13 cellular contexts compared by ENCODE assay signal in the genomic region with DNA sequence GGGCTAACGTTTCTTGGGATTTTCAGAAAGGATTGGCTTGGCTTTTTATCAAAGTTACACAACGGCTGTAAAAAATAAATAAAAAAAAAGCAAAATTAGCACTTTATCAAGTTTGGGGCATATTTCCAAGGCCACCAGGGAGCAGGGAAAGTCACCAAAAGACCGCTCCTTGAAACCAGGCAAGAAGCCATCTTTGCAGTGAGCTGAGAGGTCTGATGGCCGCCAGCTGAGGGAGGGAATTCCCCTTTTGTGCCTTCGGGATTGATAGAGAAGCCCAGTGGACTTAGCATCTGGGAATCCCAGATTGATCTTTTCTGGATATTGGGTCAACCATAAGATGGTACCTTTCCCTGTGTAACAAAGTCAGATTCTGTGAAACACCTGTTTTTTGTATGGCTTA.
DNase-seq lines count a peak whose midpoint lies in the region; ATAC-seq and TF ChIP-seq lines count a peak whose summit lies in the region.
"Had no signal": no experiment of that assay in that cellular context is flagged by ENCODE, and none has a peak within 500 bp of the region (broad histone marks: within the 10 kb centered on the region; RNA-seq: fewer than 3 reads in every experiment).

No MANE protein-coding gene starts in this region.

- no peaks in the 10 kb centered on the region for H3K4me1 Mint-ChIP-seq in activated CD8-positive, alpha-beta T cell treated with anti-CD3 and anti-CD28 coated beads, Interleukin-2, amount 10 ng/mL, durations not matched to agents 7 days and 5 days (ENCODE audit: low read depth)

- no peak overlapping the region for H2BK5ac ChIP-seq in mesenchymal stem cell (ENCODE audit: low read depth, low read length, poor library complexity, severe bottlenecking)

- H4K8ac ChIP-seq in mesenchymal stem cell (ENCODE audit: low read length): no peak overlapping the region

- H2BK15ac ChIP-seq in mesenchymal stem cell (ENCODE audit: low read depth, poor library complexity, severe bottlenecking): peak overlapping the region; percentile 87

- no peak overlapping the region for H3K27ac Mint-ChIP-seq in activated CD8-positive, alpha-beta T cell treated with anti-CD3 and anti-CD28 coated beads, Interleukin-2, amount 10 ng/mL, durations not matched to agents 7 days and 5 days
- H3K27ac Mint-ChIP-seq: CD8-positive, alpha-beta T cell had no signal

- TF ChIP-seq CTCF in ascending aorta (IDR thresholded peaks at IDR 0.05): no peak
- TF ChIP-seq CTCF in testis (IDR thresholded peaks at IDR 0.05): no peak

- H2BK120ac ChIP-seq in mesenchymal stem cell (ENCODE audit: low read depth, low read length): no peak overlapping the region

- H3K4ac ChIP-seq in mesenchymal stem cell (ENCODE audit: low read depth in 1 of 2, low read length in 2 of 2): no peak overlapping the region

- peak overlapping the region in 1 of 2 experiments; percentile 18 for H2BK12ac ChIP-seq in mesenchymal stem cell (ENCODE audit: low read length in 2 of 2)

- no peaks in the 10 kb centered on the region for H3K27me3 Mint-ChIP-seq in activated CD8-positive, alpha-beta T cell treated with anti-CD3 and anti-CD28 coated beads, Interleukin-2, amount 10 ng/mL, durations not matched to agents 7 days and 5 days (ENCODE audit: low read depth)

- intact Hi-C loops in ascending aorta (cut with DNase I) (no loop called here), testis (cut with DNase I; ENCODE audit: low total_unique reads) (no loop called here)

- peak; percentile 49 for DNase-seq in DMS53 (lab: John Stamatoyannopoulos, UW)
- no peak for DNase-seq in DMS53 treated with DMSO at 0.1 percent for 48 hours (lab: John Stamatoyannopoulos, UW; ENCODE audit: unreplicated experiment)
- no peak for DNase-seq in ascending aorta (ENCODE audit: low spot score in 2 of 2)
- no peak for DNase-seq in mesenchymal stem cell
- DNase-seq in testis: peak; percentile 21
- no peak for DNase-seq in GM23248
- no peak for DNase-seq in activated CD4-positive, CD25-positive, alpha-beta regulatory T cell (lab: John Stamatoyannopoulos, UW)
- no peak for DNase-seq in activated CD8-positive, alpha-beta T cell treated with anti-CD3 and anti-CD28 coated beads, Interleukin-2, amount 10 ng/mL, durations not matched to agents 7 days and 5 days
- DNase-seq: CD8-positive, alpha-beta T cell; KG1; NCI-H187; NCI-H774 had no signal

- no peaks in the 10 kb centered on the region for H3K36me3 ChIP-seq in ascending aorta
- H3K36me3 ChIP-seq in mesenchymal stem cell (ENCODE audit: control insufficient read depth in 1 of 2, insufficient read depth in 2 of 2, low read depth in 1 of 2, low read length in 2 of 2): no peaks in the 10 kb centered on the region
- no peaks in the 10 kb centered on the region for H3K36me3 ChIP-seq in testis (ENCODE audit: low read depth, missing control alignments)
- no peaks in the 10 kb centered on the region for H3K36me3 ChIP-seq in GM23248 (ENCODE audit: low read depth)

- no peaks in the 10 kb centered on the region for H3K9me2 ChIP-seq in GM23248 (ENCODE audit: insufficient read depth)

- no peak overlapping the region for H3K18ac ChIP-seq in mesenchymal stem cell (ENCODE audit: low read depth in 1 of 2, low read length in 2 of 2)

- H3K4me3 ChIP-seq in ascending aorta (peak overlapping the region; percentile 15 to 49), mesenchymal stem cell (ENCODE audit: insufficient read depth in 1 of 2, low read depth in 1 of 2, low read length in 2 of 2) (no peak overlapping the region), testis (no peak overlapping the region), GM23248 (no peak overlapping the region)

- H3K27ac ChIP-seq in ascending aorta (peak overlapping the region in 1 of 2 donors; percentile 53), mesenchymal stem cell (ENCODE audit: low read length, poor library complexity, severe bottlenecking) (no peak overlapping the region), testis (no peak overlapping the region), GM23248 (no peak overlapping the region)
- H3K27ac ChIP-seq: 22Rv1 had no signal

- H3K4me1 ChIP-seq in ascending aorta: peaks cover 0 to 7% of the 10 kb centered on the region in 2 donors
- peaks cover 14% of the 10 kb centered on the region for H3K4me1 ChIP-seq in mesenchymal stem cell (ENCODE audit: control insufficient read depth, insufficient read depth, low read depth, low read length)
- no peaks in the 10 kb centered on the region for H3K4me1 ChIP-seq in testis
- H3K4me1 ChIP-seq in GM23248 (ENCODE audit: insufficient read depth): no peaks in the 10 kb centered on the region

- H3K27me3 ChIP-seq in ascending aorta: no peaks in the 10 kb centered on the region
- H3K27me3 ChIP-seq in mesenchymal stem cell (ENCODE audit: control insufficient read depth in 1 of 2, insufficient read depth in 1 of 2, low read length in 2 of 2): no peaks in the 10 kb centered on the region
- no peaks in the 10 kb centered on the region for H3K27me3 ChIP-seq in testis
- no peaks in the 10 kb centered on the region for H3K27me3 ChIP-seq in GM23248 (replicated peaks; ENCODE audit: insufficient read depth)

- H3K14ac ChIP-seq in mesenchymal stem cell (ENCODE audit: low read length in 2 of 2): no peak overlapping the region

- no peak for TF ChIP-seq POLR2A in testis (IDR thresholded peaks at IDR 0.05)

- no peak for ATAC-seq in activated CD8-positive, alpha-beta T cell treated with anti-CD3 and anti-CD28 coated beads, Interleukin-2, amount 10 ng/mL, durations not matched to agents 7 days and 5 days
- ATAC-seq: CD8-positive, alpha-beta T cell had no signal

- peaks cover 5% of the 10 kb centered on the region for H3K79me1 ChIP-seq in mesenchymal stem cell (replicated peaks; ENCODE audit: low read length, poor library complexity, severe bottlenecking)

- no peaks in the 10 kb centered on the region for H3K79me2 ChIP-seq in GM23248 (ENCODE audit: insufficient read depth)

- peaks cover 2% of the 10 kb centered on the region for H3K36me3 Mint-ChIP-seq in activated CD8-positive, alpha-beta T cell treated with anti-CD3 and anti-CD28 coated beads, Interleukin-2, amount 10 ng/mL, durations not matched to agents 7 days and 5 days (ENCODE audit: low read depth)
- H3K36me3 Mint-ChIP-seq: CD8-positive, alpha-beta T cell had no signal

- peak overlapping the region; percentile 37 for H2AK5ac ChIP-seq in mesenchymal stem cell (ENCODE audit: low read length, severe bottlenecking)

- no peak overlapping the region for H2AFZ ChIP-seq in mesenchymal stem cell (ENCODE audit: low read depth, low read length)
- no peak overlapping the region for H2AFZ ChIP-seq in GM23248

- no peaks in the 10 kb centered on the region for H3K9me3 Mint-ChIP-seq in activated CD8-positive, alpha-beta T cell treated with anti-CD3 and anti-CD28 coated beads, Interleukin-2, amount 10 ng/mL, durations not matched to agents 7 days and 5 days (ENCODE audit: insufficient read depth)
- H3K9me3 Mint-ChIP-seq: CD8-positive, alpha-beta T cell had no signal

- H3K9me3 ChIP-seq in ascending aorta: no peaks in the 10 kb centered on the region
- no peaks in the 10 kb centered on the region for H3K9me3 ChIP-seq in mesenchymal stem cell (ENCODE audit: control insufficient read depth, low read length)
- H3K9me3 ChIP-seq in testis: no peaks in the 10 kb centered on the region
- H3K9me3 ChIP-seq in GM23248 (ENCODE audit: low read depth): no peaks in the 10 kb centered on the region

- no peaks in the 10 kb centered on the region for H4K20me1 ChIP-seq in GM23248 (ENCODE audit: insufficient read depth)

- no peak overlapping the region for H3K4me3 Mint-ChIP-seq in activated CD8-positive, alpha-beta T cell treated with anti-CD3 and anti-CD28 coated beads, Interleukin-2, amount 10 ng/mL, durations not matched to agents 7 days and 5 days
- H3K4me3 Mint-ChIP-seq: CD8-positive, alpha-beta T cell had no signal

- H3K4me2 ChIP-seq in mesenchymal stem cell (ENCODE audit: low read length, poor library complexity, severe bottlenecking) (no peak overlapping the region), GM23248 (ENCODE audit: unreplicated experiment) (no peak overlapping the region)

- in situ Hi-C loops in GM23248 (cut with MboI): no loop called here

- CTCF ChIA-PET in activated CD8-positive, alpha-beta T cell treated with anti-CD3 and anti-CD28 coated beads, Interleukin-2, amount 10 ng/mL, durations not matched to agents 7 days and 5 days (lab: Charles Lee): no interaction called here

- POLR2A ChIA-PET in activated CD8-positive, alpha-beta T cell treated with anti-CD3 and anti-CD28 coated beads, Interleukin-2, amount 10 ng/mL, durations not matched to agents 7 days and 5 days (lab: Charles Lee): no interaction called here

- no peak overlapping the region for H3K23ac ChIP-seq in mesenchymal stem cell (ENCODE audit: low read length in 2 of 2)

- H4K91ac ChIP-seq in mesenchymal stem cell (ENCODE audit: low read length): no peak overlapping the region

- 96% methylated on average over 5 of the region's 5 CpGs for WGBS in mesenchymal stem cell
- 41 to 43% methylated on average over 5 of the region's 5 CpGs for WGBS in testis, 2 donors
- WGBS in GM23248 (ENCODE audit: low coverage in 1 of 2, low lambda C conversion rate in 2 of 2, missing lambda C conversion rate in 2 of 2), 2 experiments: 1 to 5% methylated on average over 5 of the region's 5 CpGs

- no peaks in the 10 kb centered on the region for H3F3A ChIP-seq in GM23248 (ENCODE audit: insufficient read depth)

- H3K9ac ChIP-seq in mesenchymal stem cell (ENCODE audit: low read length): peak overlapping the region; percentile 49
- no peak overlapping the region for H3K9ac ChIP-seq in GM23248

Comparison
In these comparisons a context has a peak if more than half of its experiments do, and no peak if none do; other contexts are left out.
1. DNase-seq: peak in DMS53 (single experiment) and testis (single experiment); none in DMS53 treated with DMSO at 0.1 percent for 48 hours (single experiment), ascending aorta (0 of 2), mesenchymal stem cell (single experiment), GM23248 (single experiment), activated CD4-positive, CD25-positive, alpha-beta regulatory T cell (0 of 4) and activated CD8-positive, alpha-beta T cell treated with anti-CD3 and anti-CD28 coated beads, Interleukin-2, amount 10 ng/mL, durations not matched to agents 7 days and 5 days (single experiment).
2. H3K4me3 ChIP-seq: peak in ascending aorta (2 of 2); none in mesenchymal stem cell (0 of 2), testis (0 of 2) and GM23248 (single experiment).